Comparison of ENCODE assay signal across 22 cellular contexts in the genomic region with DNA sequence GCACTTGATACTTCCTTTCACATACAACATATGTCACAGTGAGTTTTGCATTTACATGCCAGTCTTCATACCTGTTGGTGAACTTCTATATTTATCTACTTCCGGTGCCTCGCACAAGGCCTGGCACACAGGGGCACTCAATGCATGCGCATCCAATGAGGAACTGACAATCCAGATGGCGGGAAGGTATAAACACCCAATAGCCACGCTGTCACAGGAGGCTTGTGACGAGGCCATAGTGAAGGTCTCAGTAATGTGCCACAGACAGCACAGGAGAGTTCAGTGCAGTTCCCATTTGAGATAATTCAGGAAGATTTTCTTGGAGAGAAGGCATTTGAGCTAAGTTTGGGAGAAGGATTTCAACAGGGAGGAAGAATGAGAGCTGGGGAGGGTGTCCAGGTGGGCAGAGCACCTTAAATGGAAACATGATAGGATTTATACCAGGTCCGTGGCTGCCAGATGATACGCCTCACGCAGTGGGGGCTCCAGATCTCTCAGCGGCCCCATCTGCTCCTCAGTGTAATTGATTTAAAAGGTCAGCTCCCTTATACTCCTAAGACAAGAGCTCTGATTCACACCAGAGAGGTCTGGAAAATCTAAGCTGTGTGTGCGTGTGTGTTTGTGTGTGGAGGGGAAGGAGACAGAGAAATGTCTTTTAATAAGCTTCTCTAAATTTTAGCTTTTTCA.
"Had no signal": no experiment of that assay in that cellular context is flagged by ENCODE, and none has a peak within 500 bp of the region (broad histone marks: within the 10 kb centered on the region; RNA-seq: fewer than 3 reads in every experiment).

No MANE protein-coding gene starts in this region.

- H3K36me3 ChIP-seq: cardiac muscle cell, lower lobe of right lung, vagina had no signal

- H3K9me3 Mint-ChIP-seq: activated naive CD4-positive, alpha-beta T cell treated with anti-CD3 and anti-CD28 coated beads, Interleukin-2, amount 50 U/mL, for 24 hours; naive thymus-derived CD4-positive, alpha-beta T cell; neural crest cell; stimulated activated effector memory CD8-positive, alpha-beta T cell treated with anti-CD3 and anti-CD28 coated beads, Interleukin-12 subunit alpha, Interleukin-12 subunit beta, amount 100 ng/mL, for 72 hours; WTC11 had no signal

- H3K4me1 Mint-ChIP-seq: activated naive CD4-positive, alpha-beta T cell treated with anti-CD3 and anti-CD28 coated beads, Interleukin-2, amount 50 U/mL, for 24 hours had no signal

- H3K36me3 Mint-ChIP-seq: activated naive CD4-positive, alpha-beta T cell treated with anti-CD3 and anti-CD28 coated beads, Interleukin-2, amount 50 U/mL, for 24 hours; naive thymus-derived CD4-positive, alpha-beta T cell; stimulated activated effector memory CD8-positive, alpha-beta T cell treated with anti-CD3 and anti-CD28 coated beads, Interleukin-12 subunit alpha, Interleukin-12 subunit beta, amount 100 ng/mL, for 72 hours; WTC11 had no signal

- H3K4me3 ChIP-seq: body of pancreas, cardiac muscle cell, lower lobe of right lung, testis, vagina had no signal

- DNase-seq: activated gamma-delta T cell treated with Interleukin-2 at 50 U/mL for 16 hours; activated T-cell treated with anti-CD3 and anti-CD28 coated beads, Interleukin-2, amount 50 U/mL, for 1 hour; anterior cingulate cortex; body of pancreas; lower lobe of right lung; naive thymus-derived CD4-positive, alpha-beta T cell; occipital lobe; posterior cingulate gyrus; small intestine; stimulated activated CD4-positive, alpha-beta T cell treated with anti-CD3 and anti-CD28 coated beads, Interleukin-2, amount 100 ng/mL, for 24 hours; T-helper 9 cell; testis; trophoblast cell had no signal

- H3K27me3 ChIP-seq: body of pancreas, cardiac muscle cell, testis, vagina had no signal

- FAIRE-seq: endometrium, small intestine had no signal

- H3K4me1 ChIP-seq: body of pancreas, testis had no signal

- H3K9me3 ChIP-seq: body of pancreas, lower lobe of right lung, testis, vagina had no signal

- H3K27ac ChIP-seq: body of pancreas, lower lobe of right lung, testis, vagina had no signal

- H3K27me3 Mint-ChIP-seq: activated naive CD4-positive, alpha-beta T cell treated with anti-CD3 and anti-CD28 coated beads, Interleukin-2, amount 50 U/mL, for 24 hours had no signal

- H3K4me3 Mint-ChIP-seq: activated naive CD4-positive, alpha-beta T cell treated with anti-CD3 and anti-CD28 coated beads, Interleukin-2, amount 50 U/mL, for 24 hours; naive thymus-derived CD4-positive, alpha-beta T cell; neural crest cell; stimulated activated effector memory CD8-positive, alpha-beta T cell treated with anti-CD3 and anti-CD28 coated beads, Interleukin-12 subunit alpha, Interleukin-12 subunit beta, amount 100 ng/mL, for 72 hours; WTC11 had no signal

- H3K27ac Mint-ChIP-seq: activated naive CD4-positive, alpha-beta T cell treated with anti-CD3 and anti-CD28 coated beads, Interleukin-2, amount 50 U/mL, for 24 hours; naive thymus-derived CD4-positive, alpha-beta T cell; stimulated activated effector memory CD8-positive, alpha-beta T cell treated with anti-CD3 and anti-CD28 coated beads, Interleukin-12 subunit alpha, Interleukin-12 subunit beta, amount 100 ng/mL, for 72 hours; WTC11 had no signal

- ATAC-seq: body of pancreas; left lobe of liver; lower lobe of right lung; naive thymus-derived CD4-positive, alpha-beta T cell; sciatic nerve; WTC11 had no signal
